In genomic region chr3:52742418-52743041, GRCh38 we compare ENCODE assay signal across 1 cellular context.
TF ChIP-seq lines count a peak whose summit lies in the region.

No MANE protein-coding gene starts in this region.

TF ChIP-seq in K562, 482 proteins besides CTCF, POLR2A, EP300 and RAD21:
- TF ChIP-seq TEAD1 (CRISPR knock-in tag; IDR thresholded peaks at IDR 0.05) (no peak), FOS (IDR thresholded peaks at IDR 0.05; ENCODE audit: extremely low read depth, insufficient read length) (no peak), BCOR (IDR thresholded peaks at IDR 0.05) (no peak), ATF4 (CRISPR knock-in tag; IDR thresholded peaks at IDR 0.05) (no peak), GABPA (tag; conservative IDR thresholded peaks at IDR 0.05; ENCODE audit: low read depth) (no peak), DEAF1 (CRISPR knock-in tag; IDR thresholded peaks at IDR 0.05) (peak; percentile 51), SMC3 (conservative IDR thresholded peaks at IDR 0.05; ENCODE audit: insufficient read depth, low read depth, low read length) (0 out of 2 replicates have a peak, but pooled peaks have one; percentile 19), HEY1 (CRISPR knock-in tag; IDR thresholded peaks at IDR 0.05; ENCODE audit: borderline replicate concordance) (no peak)
